ENCODE assay signal across 8 cellular contexts in the genomic region with DNA sequence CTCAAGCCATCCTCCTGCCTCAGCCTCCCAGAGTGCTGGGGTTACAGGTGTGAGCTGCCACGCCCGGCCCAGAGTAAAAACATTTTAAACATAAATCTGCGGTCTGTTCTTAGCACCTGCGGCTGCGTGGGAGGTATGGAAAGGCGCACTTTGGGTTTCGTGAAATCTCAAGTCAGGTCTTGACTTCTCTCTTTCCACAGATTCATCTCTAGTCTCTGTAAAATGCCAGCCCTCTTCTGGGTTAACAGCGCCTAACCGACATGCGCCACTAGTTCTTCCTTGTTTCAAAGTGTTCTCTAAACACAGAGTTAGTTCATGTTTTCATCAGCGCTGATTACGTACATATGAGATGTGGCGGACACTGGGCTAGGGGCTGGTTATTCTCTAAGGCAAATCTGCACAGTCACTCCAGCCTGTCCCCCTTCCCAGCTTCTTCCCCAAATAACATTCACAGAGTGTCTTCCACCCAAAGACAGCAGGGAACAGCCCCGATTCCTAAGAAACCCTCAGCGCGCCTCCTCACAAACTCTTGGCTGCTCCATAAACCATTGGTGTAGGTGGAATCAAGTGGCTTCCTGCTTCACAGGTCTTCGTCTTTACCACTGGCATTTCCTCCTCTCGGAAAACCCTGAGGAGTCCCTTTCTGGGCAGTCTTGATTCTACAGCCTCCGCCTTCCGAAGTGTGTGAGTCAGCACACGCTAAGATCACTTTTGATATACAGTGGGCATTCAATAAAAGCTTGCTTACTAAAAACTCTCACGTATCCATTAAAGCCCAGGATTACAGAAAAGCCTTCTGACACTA. TPM values are rescaled to one million over a fixed set of nuclear protein-coding genes. Genes with fewer than 3 reads are reported as not detected.
DNase-seq lines count a peak whose midpoint lies in the region; ATAC-seq and TF ChIP-seq lines count a peak whose summit lies in the region.

No MANE protein-coding gene starts in this region.

- peak overlapping the region; percentile 74 for H3K4me3 ChIP-seq in HFF-Myc (replicated peaks; ENCODE audit: low read depth, low read length)
- H3K4me3 ChIP-seq in esophagus (ENCODE audit: low read depth in 1 of 2, low read length in 2 of 2): peak overlapping the region; percentile 48 to 60
- H3K4me3 ChIP-seq in neural cell (ENCODE audit: low read length): peak overlapping the region; percentile 77
- peak overlapping the region; percentile 79 for H3K4me3 ChIP-seq in thoracic aorta

- DNase-seq in EL: peak; percentile 93
- DNase-seq in HFF-Myc (ENCODE audit: extremely low read depth, low read depth): peak; percentile 73
- peak; percentile 0 for DNase-seq in NCI-H510A (lab: John Stamatoyannopoulos, UW)
- peak; percentile 47 to 55 (median 49) for DNase-seq in activated CD8-positive, alpha-beta memory T cell treated with anti-CD3 and anti-CD28 coated beads for 48 hours (ENCODE audit: low read depth in 2 of 3, low spot score in 2 of 3)
- no peak for DNase-seq in thoracic aorta (ENCODE audit: low spot score)
- no peak for DNase-seq in NCI-H2171 (lab: John Stamatoyannopoulos, UW)

- H4K20me1 ChIP-seq in neural cell (ENCODE audit: insufficient read depth): no peaks in the 10 kb centered on the region

- no peaks in the 10 kb centered on the region for H3K79me2 ChIP-seq in neural cell (replicated peaks; ENCODE audit: insufficient read depth, low read length)

- no peak overlapping the region for H3K4me2 ChIP-seq in neural cell (ENCODE audit: low read length)

- no peaks in the 10 kb centered on the region for H3F3A ChIP-seq in neural cell (ENCODE audit: insufficient read depth, low read length, poor library complexity, severe bottlenecking)

- H3K9me2 ChIP-seq in neural cell (ENCODE audit: insufficient read depth, low read length): no peaks in the 10 kb centered on the region

- H3K36me3 ChIP-seq in esophagus (ENCODE audit: control insufficient read depth in 2 of 2, insufficient read depth in 2 of 2, low read length in 1 of 2) (peaks cover 0 to 3% of the 10 kb centered on the region in 2 donors), neural cell (ENCODE audit: insufficient read depth, low read length) (no peaks in the 10 kb centered on the region), thoracic aorta (no peaks in the 10 kb centered on the region)

- H3K27me3 ChIP-seq in esophagus (ENCODE audit: control insufficient read depth in 1 of 2, insufficient read depth in 2 of 2, low read length in 2 of 2) (no peaks in the 10 kb centered on the region), neural cell (ENCODE audit: insufficient read depth, low read depth, low read length) (peaks cover 21% of the 10 kb centered on the region), thoracic aorta (replicated peaks; ENCODE audit: insufficient read depth) (no peaks in the 10 kb centered on the region)

- TF ChIP-seq EP300 in neural cell (conservative IDR thresholded peaks at IDR 0.05; ENCODE audit: poor library complexity, severe bottlenecking): no peak

- no peak for TF ChIP-seq CTCF in HFF-Myc (IDR thresholded peaks at IDR 0.05; ENCODE audit: low read depth, low read length, missing control alignments)
- TF ChIP-seq CTCF in neural cell (IDR thresholded peaks at IDR 0.05; ENCODE audit: poor library complexity, severe bottlenecking): no peak
- TF ChIP-seq CTCF in thoracic aorta (IDR thresholded peaks at IDR 0.05): no peak

- no peak overlapping the region for H2AFZ ChIP-seq in neural cell (ENCODE audit: low read depth, low read length)

- ATAC-seq in thoracic aorta (ENCODE audit: insufficient number of reproducible peaks, low FRiP score, low read depth): no peak

- H3K4me1 ChIP-seq in esophagus (ENCODE audit: control insufficient read depth in 2 of 2, insufficient read depth in 2 of 2, low read length in 1 of 2) (peaks cover 4 to 7% of the 10 kb centered on the region in 2 donors), thoracic aorta (ENCODE audit: control insufficient read depth in 1 of 2, low read depth in 2 of 2) (peaks cover 10 to 17% of the 10 kb centered on the region in 2 donors)

- no peak for TF ChIP-seq RAD21 in neural cell (conservative IDR thresholded peaks at IDR 0.05)

- 42 to 51% methylated on average over 22 of the region's 22 CpGs for WGBS in esophagus, 2 donors

- no peak overlapping the region for H3K9ac ChIP-seq in neural cell (ENCODE audit: low read length)

- H3K9me3 ChIP-seq in esophagus (ENCODE audit: control insufficient read depth in 2 of 2, insufficient read depth in 1 of 2, low read depth in 1 of 2, low read length in 1 of 2) (no peaks in the 10 kb centered on the region), neural cell (ENCODE audit: low read length) (no peaks in the 10 kb centered on the region), thoracic aorta (no peaks in the 10 kb centered on the region)

- H3K27ac ChIP-seq in esophagus (ENCODE audit: low read depth in 2 of 2, low read length in 1 of 2): peak overlapping the region; percentile 92 to 98
- H3K27ac ChIP-seq in neural cell (ENCODE audit: low read length): no peak overlapping the region
- peak overlapping the region; percentile 9 to 83 for H3K27ac ChIP-seq in thoracic aorta

TF ChIP-seq in neural cell, 6 proteins besides CTCF, POLR2A, EP300 and RAD21:
- TF ChIP-seq, protein P1, sequence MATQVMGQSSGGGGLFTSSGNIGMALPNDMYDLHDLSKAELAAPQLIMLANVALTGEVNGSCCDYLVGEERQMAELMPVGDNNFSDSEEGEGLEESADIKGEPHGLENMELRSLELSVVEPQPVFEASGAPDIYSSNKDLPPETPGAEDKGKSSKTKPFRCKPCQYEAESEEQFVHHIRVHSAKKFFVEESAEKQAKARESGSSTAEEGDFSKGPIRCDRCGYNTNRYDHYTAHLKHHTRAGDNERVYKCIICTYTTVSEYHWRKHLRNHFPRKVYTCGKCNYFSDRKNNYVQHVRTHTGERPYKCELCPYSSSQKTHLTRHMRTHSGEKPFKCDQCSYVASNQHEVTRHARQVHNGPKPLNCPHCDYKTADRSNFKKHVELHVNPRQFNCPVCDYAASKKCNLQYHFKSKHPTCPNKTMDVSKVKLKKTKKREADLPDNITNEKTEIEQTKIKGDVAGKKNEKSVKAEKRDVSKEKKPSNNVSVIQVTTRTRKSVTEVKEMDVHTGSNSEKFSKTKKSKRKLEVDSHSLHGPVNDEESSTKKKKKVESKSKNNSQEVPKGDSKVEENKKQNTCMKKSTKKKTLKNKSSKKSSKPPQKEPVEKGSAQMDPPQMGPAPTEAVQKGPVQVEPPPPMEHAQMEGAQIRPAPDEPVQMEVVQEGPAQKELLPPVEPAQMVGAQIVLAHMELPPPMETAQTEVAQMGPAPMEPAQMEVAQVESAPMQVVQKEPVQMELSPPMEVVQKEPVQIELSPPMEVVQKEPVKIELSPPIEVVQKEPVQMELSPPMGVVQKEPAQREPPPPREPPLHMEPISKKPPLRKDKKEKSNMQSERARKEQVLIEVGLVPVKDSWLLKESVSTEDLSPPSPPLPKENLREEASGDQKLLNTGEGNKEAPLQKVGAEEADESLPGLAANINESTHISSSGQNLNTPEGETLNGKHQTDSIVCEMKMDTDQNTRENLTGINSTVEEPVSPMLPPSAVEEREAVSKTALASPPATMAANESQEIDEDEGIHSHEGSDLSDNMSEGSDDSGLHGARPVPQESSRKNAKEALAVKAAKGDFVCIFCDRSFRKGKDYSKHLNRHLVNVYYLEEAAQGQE (IDR thresholded peaks at IDR 0.05; ENCODE audit: borderline replicate concordance): no peak
- TF ChIP-seq POLR2AphosphoS5 (IDR thresholded peaks at IDR 0.05): no peak
- TF ChIP-seq MXI1 (conservative IDR thresholded peaks at IDR 0.05; ENCODE audit: poor library complexity, severe bottlenecking): no peak
- no peak for TF ChIP-seq EZH2 (IDR thresholded peaks at IDR 0.05; ENCODE audit: borderline replicate concordance, insufficient read depth, low read length, poor library complexity, severe bottlenecking)
- TF ChIP-seq TAF1 (IDR thresholded peaks at IDR 0.05; ENCODE audit: low read depth): no peak
- no peak for TF ChIP-seq SMC3 (conservative IDR thresholded peaks at IDR 0.05; ENCODE audit: poor library complexity)
TF ChIP-seq in neural cell: peak in this region for 0.

RNA-seq across cellular contexts. Expression of a gene that starts 1.4 kb away (rescaled TPM):
- 10 to 100 TPM; 14.7 to 16.7 TPM for polyA plus RNA-seq in esophagus
- 0.72 and 0.76 TPM in 2 replicates for polyA plus RNA-seq in neural cell
- polyA minus RNA-seq in neural cell: 1.5 TPM in 2 replicates
- 10 to 100 TPM; 28.3 to 48.8 TPM for total RNA-seq in thoracic aorta

Comparison
In these comparisons a context has a peak if more than half of its experiments do, and no peak if none do; other contexts are left out.
1. DNase-seq: peak in EL (single experiment), HFF-Myc (single experiment), NCI-H510A (single experiment) and activated CD8-positive, alpha-beta memory T cell treated with anti-CD3 and anti-CD28 coated beads for 48 hours (3 of 3); none in thoracic aorta (single experiment) and NCI-H2171 (single experiment).
2. Peak in every context shown above with its lines, with median percentiles within 50 percentile points of each other: H3K4me3 ChIP-seq.